Comparison of ENCODE assay signal across 16 cellular contexts in genomic region chr12:2326470-2326869, GRCh38.
A peak's percentile ranks its signal among the peaks of the same experiment; 100 is the strongest.
DNase-seq lines count a peak whose midpoint lies in the region; ATAC-seq and TF ChIP-seq lines count a peak whose summit lies in the region.
"Had no signal": no experiment of that assay in that cellular context is flagged by ENCODE, and none has a peak within 500 bp of the region (broad histone marks: within the 10 kb centered on the region; RNA-seq: fewer than 3 reads in every experiment).

No MANE protein-coding gene starts in this region.

- H3K9me1 ChIP-seq in IMR-90 (ENCODE audit: insufficient read depth, low read length) = peaks cover 16% of the 10 kb centered on the region

- peak overlapping the region; percentile 78 for H3K27ac ChIP-seq in BLaER1
- H3K27ac ChIP-seq in IMR-90 (ENCODE audit: insufficient read depth, low read length) = no peak overlapping the region
- H3K27ac ChIP-seq in mesenchymal stem cell (ENCODE audit: low read length, poor library complexity, severe bottlenecking) = no peak overlapping the region
- H3K27ac ChIP-seq in thoracic aorta = peak overlapping the region; percentile 45 to 49
- H3K27ac ChIP-seq: GM23248, HL-60 had no signal

- H4K8ac ChIP-seq in IMR-90 (ENCODE audit: low read depth in 2 of 2, low read length in 2 of 2) (no peak overlapping the region), mesenchymal stem cell (ENCODE audit: low read length) (no peak overlapping the region)

- H3K27me3 ChIP-seq in BLaER1 (no peaks in the 10 kb centered on the region), IMR-90 (ENCODE audit: control insufficient read depth, insufficient read depth, low read length) (no peaks in the 10 kb centered on the region), mesenchymal stem cell (ENCODE audit: control insufficient read depth in 1 of 2, insufficient read depth in 1 of 2, low read length in 2 of 2) (peaks cover 0 to 17% of the 10 kb centered on the region in 2 experiments), thoracic aorta (replicated peaks; ENCODE audit: insufficient read depth) (no peaks in the 10 kb centered on the region)

- intact Hi-C loops in IMR-90 (cut with micrococcal nuclease) = no loop called here

- H3K4me2 ChIP-seq in BLaER1 (peak overlapping the region; percentile 82), IMR-90 (ENCODE audit: low read depth, low read length) (no peak overlapping the region), mesenchymal stem cell (ENCODE audit: low read length, poor library complexity, severe bottlenecking) (no peak overlapping the region)

- no peak for TF ChIP-seq POLR2A in IMR-90 (IDR thresholded peaks at IDR 0.05; ENCODE audit: low read depth, low read length)

- no peak overlapping the region for H2AK9ac ChIP-seq in IMR-90 (replicated peaks; ENCODE audit: low read depth, low read length, poor library complexity)

- POLR2A ChIA-PET in IMR-90 (lab: Charles Lee; ENCODE audit: unreplicated experiment) = no interaction called here

- in situ Hi-C loops in IMR-90 (cut with MboI; ENCODE audit: low sequenced_read_pairs) = no loop called here

- H3K4me1 ChIP-seq in BLaER1 (peaks cover 68% of the 10 kb centered on the region), IMR-90 (ENCODE audit: control insufficient read depth, insufficient read depth, low read length) (peaks cover 13% of the 10 kb centered on the region), mesenchymal stem cell (ENCODE audit: control insufficient read depth, insufficient read depth, low read depth, low read length) (peaks cover 5% of the 10 kb centered on the region), thoracic aorta (ENCODE audit: control insufficient read depth in 1 of 2, low read depth in 2 of 2) (peaks cover 20 to 68% of the 10 kb centered on the region in 2 donors)
- H3K4me1 ChIP-seq: BE2C, Caco-2 had no signal

- H2BK120ac ChIP-seq in IMR-90 (ENCODE audit: low read depth, low read length) (no peak overlapping the region), mesenchymal stem cell (ENCODE audit: low read depth, low read length) (no peak overlapping the region)

- no peak overlapping the region for H2BK12ac ChIP-seq in mesenchymal stem cell (ENCODE audit: low read length in 2 of 2)

- H2BK5ac ChIP-seq in IMR-90 (ENCODE audit: low read depth, low read length, poor library complexity, severe bottlenecking) (no peak overlapping the region), mesenchymal stem cell (ENCODE audit: low read depth, low read length, poor library complexity, severe bottlenecking) (no peak overlapping the region)

- BruUV-seq in IMR-90 (replicated peaks; lab: Mats Ljungman, UMichigan) = no TSS peak

- H3K4me3 ChIP-seq in BLaER1 (no peak overlapping the region), IMR-90 (ENCODE audit: insufficient read depth, low read depth, low read length) (no peak overlapping the region), mesenchymal stem cell (ENCODE audit: insufficient read depth in 1 of 2, low read depth in 1 of 2, low read length in 2 of 2) (no peak overlapping the region), thoracic aorta (no peak overlapping the region)
- H3K4me3 ChIP-seq: GM23248, K562 had no signal

- TF ChIP-seq RAD21 in IMR-90 (IDR thresholded peaks at IDR 0.05; ENCODE audit: low read length) = no peak

- no peaks in the 10 kb centered on the region for H4K20me1 ChIP-seq in BLaER1
- no peaks in the 10 kb centered on the region for H4K20me1 ChIP-seq in IMR-90 (ENCODE audit: insufficient read depth, low read length)

- H2AFZ ChIP-seq in IMR-90 (replicated peaks; ENCODE audit: low read length, poor library complexity) (no peak overlapping the region), mesenchymal stem cell (ENCODE audit: low read depth, low read length) (no peak overlapping the region)
- H2AFZ ChIP-seq: GM23248 had no signal

- ATAC-seq in IMR-90 (ENCODE audit: low read depth) (no peak), thoracic aorta (ENCODE audit: insufficient number of reproducible peaks, low FRiP score, low read depth) (no peak), GM19023 (IDR thresholded peaks at IDR 0.05; ENCODE audit: unreplicated experiment) (no peak), HG03460 (IDR thresholded peaks at IDR 0.05; ENCODE audit: unreplicated experiment) (no peak), GM19035 (IDR thresholded peaks at IDR 0.05; ENCODE audit: unreplicated experiment) (no peak)
- ATAC-seq: K562 had no signal

- no peak overlapping the region for H3K4ac ChIP-seq in IMR-90 (ENCODE audit: low read depth, low read length)
- no peak overlapping the region for H3K4ac ChIP-seq in mesenchymal stem cell (ENCODE audit: low read depth in 1 of 2, low read length in 2 of 2)

- peak overlapping the region; percentile 5; the same call in 1 of the 2 replicates for H2BK20ac ChIP-seq in IMR-90 (ENCODE audit: low read depth, low read length)

- H3K79me1 ChIP-seq in IMR-90 (ENCODE audit: low read depth in 1 of 2, low read length in 2 of 2) (peaks cover 0 to 8% of the 10 kb centered on the region in 2 experiments; a peak in 1 of 4 replicates), mesenchymal stem cell (replicated peaks; ENCODE audit: low read length, poor library complexity, severe bottlenecking) (no peaks in the 10 kb centered on the region)

- CTCF ChIA-PET in IMR-90 (lab: Yijun Ruan, JAX) = no interaction called here

- no peak overlapping the region for H4K91ac ChIP-seq in IMR-90 (ENCODE audit: insufficient read depth, low read depth, low read length)
- peak overlapping the region; percentile 28 for H4K91ac ChIP-seq in mesenchymal stem cell (ENCODE audit: low read length)

- no peak overlapping the region for H3K56ac ChIP-seq in IMR-90 (ENCODE audit: extremely low read depth, insufficient read depth, low read length)

- DNase-seq in IMR-90 (no peak), mesenchymal stem cell (no peak), thoracic aorta (ENCODE audit: low spot score) (no peak)
- DNase-seq: BE2C; Caco-2; CD8-positive, alpha-beta memory T cell; DND-41; GDM1; GM23248; H7 had no signal

- H3K18ac ChIP-seq in IMR-90 (ENCODE audit: low read depth, low read length) = no peak overlapping the region
- H3K18ac ChIP-seq in mesenchymal stem cell (ENCODE audit: low read depth in 1 of 2, low read length in 2 of 2) = peak overlapping the region in 1 of 2 experiments; percentile 4

- TF ChIP-seq CTCF in IMR-90 (conservative IDR thresholded peaks at IDR 0.05; ENCODE audit: low read depth, low read length) (no peak), thoracic aorta (IDR thresholded peaks at IDR 0.05) (no peak)

- no peak overlapping the region for H4K5ac ChIP-seq in IMR-90 (ENCODE audit: low read depth, low read length)

- H3K23ac ChIP-seq in IMR-90 (ENCODE audit: low read depth, low read length) (no peak overlapping the region), mesenchymal stem cell (ENCODE audit: low read length in 2 of 2) (no peak overlapping the region)

- H2AK5ac ChIP-seq in IMR-90 (ENCODE audit: low read depth, low read length) = no peak overlapping the region; the same call in 1 of the 2 replicates
- no peak overlapping the region for H2AK5ac ChIP-seq in mesenchymal stem cell (ENCODE audit: low read length, severe bottlenecking)

- H2BK15ac ChIP-seq in IMR-90 (ENCODE audit: low read depth, low read length) (no peak overlapping the region), mesenchymal stem cell (ENCODE audit: low read depth, poor library complexity, severe bottlenecking) (no peak overlapping the region)

- no peaks in the 10 kb centered on the region for H3K36me3 ChIP-seq in BLaER1
- no peaks in the 10 kb centered on the region for H3K36me3 ChIP-seq in IMR-90 (ENCODE audit: control insufficient read depth, insufficient read depth, low read length)
- peaks cover 0 to 3% of the 10 kb centered on the region in 2 experiments for H3K36me3 ChIP-seq in mesenchymal stem cell (ENCODE audit: control insufficient read depth in 1 of 2, insufficient read depth in 2 of 2, low read depth in 1 of 2, low read length in 2 of 2)
- no peaks in the 10 kb centered on the region for H3K36me3 ChIP-seq in thoracic aorta
- H3K36me3 ChIP-seq: BE2C had no signal

- H3K14ac ChIP-seq in IMR-90 (replicated peaks; ENCODE audit: low read depth, low read length) = no peak overlapping the region
- H3K14ac ChIP-seq in mesenchymal stem cell (ENCODE audit: low read length in 2 of 2) = no peak overlapping the region

- dilution Hi-C loops in IMR-90 (cut with HindIII; ENCODE audit: low sequenced_read_pairs, unreplicated experiment) = no loop called here

- H3K9me3 ChIP-seq in BLaER1 = no peaks in the 10 kb centered on the region
- H3K9me3 ChIP-seq in IMR-90 (ENCODE audit: control insufficient read depth, insufficient read depth, low read length) = no peaks in the 10 kb centered on the region
- no peaks in the 10 kb centered on the region for H3K9me3 ChIP-seq in mesenchymal stem cell (ENCODE audit: control insufficient read depth, low read length)
- H3K9me3 ChIP-seq in thoracic aorta = no peaks in the 10 kb centered on the region
- H3K9me3 ChIP-seq: BE2C, Caco-2 had no signal

- H3K9ac ChIP-seq in BLaER1 (peak overlapping the region; percentile 37), IMR-90 (ENCODE audit: low read depth, low read length) (no peak overlapping the region), mesenchymal stem cell (ENCODE audit: low read length) (no peak overlapping the region)
- H3K9ac ChIP-seq: GM23248 had no signal

- WGBS in IMR-90 (ENCODE audit: extremely low coverage in 2 of 2, insufficient read length in 1 of 2), 2 experiments = 91% methylated on average over 1 of the region's 5 CpGs; no CpG with 5 or more reads in 1 of the 2 experiments
- 95% methylated on average over 5 of the region's 5 CpGs for WGBS in mesenchymal stem cell

TF ChIP-seq in IMR-90, 13 proteins besides CTCF, POLR2A, EP300 and RAD21:
- no peak for TF ChIP-seq BHLHE40 (IDR thresholded peaks at IDR 0.05; ENCODE audit: low read depth, low read length)
- TF ChIP-seq NFE2L2 (IDR thresholded peaks at IDR 0.05; ENCODE audit: low read depth, low read length) = no peak
- no peak for TF ChIP-seq ELK1 (IDR thresholded peaks at IDR 0.05; ENCODE audit: borderline replicate concordance, low read depth, low read length)
- TF ChIP-seq MAFK (IDR thresholded peaks at IDR 0.05; ENCODE audit: low read depth, low read length) = no peak
- TF ChIP-seq CHD1 (IDR thresholded peaks at IDR 0.05; ENCODE audit: low read depth, low read length) = no peak
- TF ChIP-seq RFX5 (IDR thresholded peaks at IDR 0.05; ENCODE audit: low read depth, low read length) = no peak
- no peak for TF ChIP-seq RCOR1 (IDR thresholded peaks at IDR 0.05; ENCODE audit: insufficient replicate concordance, low read length)
- TF ChIP-seq SMC3 (IDR thresholded peaks at IDR 0.05; ENCODE audit: low read depth, low read length) = no peak
- TF ChIP-seq MAZ (IDR thresholded peaks at IDR 0.05; ENCODE audit: borderline replicate concordance, low read depth, low read length) = no peak

Comparison
In these comparisons a context has a peak if more than half of its experiments do, and no peak if none do; other contexts are left out.
1. H3K27ac ChIP-seq: peak in BLaER1 (single experiment) and thoracic aorta (2 of 2); none in IMR-90 (single experiment) and mesenchymal stem cell (single experiment).